In genomic region chr11:94880216-94880615, GRCh38 we compare ENCODE assay signal across 16 cellular contexts.
A peak's percentile ranks its signal among the peaks of the same experiment; 100 is the strongest.
DNase-seq lines count a peak whose midpoint lies in the region; TF ChIP-seq lines count a peak whose summit lies in the region.
"Had no signal": no experiment of that assay in that cellular context is flagged by ENCODE, and none has a peak within 500 bp of the region (broad histone marks: within the 10 kb centered on the region; RNA-seq: fewer than 3 reads in every experiment).

No MANE protein-coding gene starts in this region.

- TF ChIP-seq CTCF in HFFc6 (IDR thresholded peaks at IDR 0.05) (no peak), kidney epithelial cell (IDR thresholded peaks at IDR 0.05; ENCODE audit: insufficient read depth, low read length, poor library complexity, severe bottlenecking) (no peak), tibial nerve (IDR thresholded peaks at IDR 0.05) (no peak), GM20000 (IDR thresholded peaks at IDR 0.05; ENCODE audit: extremely low read depth, missing control alignments) (no peak)

- H3K4me1 ChIP-seq in tibial nerve, result peaks cover 0 to 18% (median 13%) of the 10 kb centered on the region in 4 donors
- H3K4me1 ChIP-seq: colonic mucosa had no signal

- peak; percentile 0 for DNase-seq in D341Med (ENCODE audit: low spot score)
- DNase-seq in HFFc6, result peak; percentile 41
- DNase-seq in SHP77 treated with DMSO at 0.1 percent for 48 hours (lab: John Stamatoyannopoulos, UW), result peak; percentile 33
- peak; percentile 53 for DNase-seq in kidney epithelial cell (ENCODE audit: low read depth)
- DNase-seq in tibial nerve (ENCODE audit: low spot score in 2 of 2), result no peak
- DNase-seq in GM20000 (ENCODE audit: low spot score), result no peak
- no peak for DNase-seq in GDM1 (lab: John Stamatoyannopoulos, UW)
- DNase-seq: activated CD4-positive, CD25-positive, alpha-beta regulatory T cell treated with anti-CD3 and anti-CD28 coated beads, Interleukin-2, amount 50 U/mL, for 72 hours; amygdala; colonic mucosa; esophagus squamous epithelium; nephron progenitor cell; right cardiac atrium; stimulated activated CD4-positive, alpha-beta T cell treated with anti-CD3 and anti-CD28 coated beads, Interleukin-4, amount 100 ng/mL, for 1 hour; uterus had no signal

- peaks cover 2% of the 10 kb centered on the region for H3K27me3 Mint-ChIP-seq in HFFc6 (ENCODE audit: insufficient read depth)

- no peak overlapping the region for H3K4me3 Mint-ChIP-seq in HFFc6
- H3K4me3 Mint-ChIP-seq: nephron progenitor cell had no signal

- no peaks in the 10 kb centered on the region for H3K9me3 Mint-ChIP-seq in HFFc6
- H3K9me3 Mint-ChIP-seq: nephron progenitor cell had no signal

- TF ChIP-seq POLR2A in tibial nerve (IDR thresholded peaks at IDR 0.05), result no peak

- H3K36me3 Mint-ChIP-seq in HFFc6 (ENCODE audit: low read depth), result peaks cover 63% of the 10 kb centered on the region

- H3K27ac Mint-ChIP-seq in HFFc6, result no peak overlapping the region
- H3K27ac Mint-ChIP-seq: nephron progenitor cell had no signal

- TF ChIP-seq EP300 in tibial nerve (IDR thresholded peaks at IDR 0.05), result no peak

- H3K4me1 Mint-ChIP-seq in HFFc6 (ENCODE audit: low read depth), result peaks cover 54% of the 10 kb centered on the region

- H3K4me3 ChIP-seq in kidney epithelial cell (ENCODE audit: low read depth, low read length), result no peak overlapping the region
- H3K4me3 ChIP-seq in tibial nerve, result no peak overlapping the region
- H3K4me3 ChIP-seq: colonic mucosa, esophagus squamous epithelium, uterus had no signal

- H3K27ac ChIP-seq in tibial nerve, result no peak overlapping the region
- H3K27ac ChIP-seq: C4-2B, colonic mucosa, esophagus squamous epithelium, uterus had no signal

- no peaks in the 10 kb centered on the region for H3K36me3 ChIP-seq in kidney epithelial cell (ENCODE audit: control insufficient read depth, insufficient read depth, low read length)
- peaks cover 0 to 50% (median 0%) of the 10 kb centered on the region in 3 donors for H3K36me3 ChIP-seq in tibial nerve
- H3K36me3 ChIP-seq: colonic mucosa, uterus had no signal

- no peaks in the 10 kb centered on the region for H3K27me3 ChIP-seq in kidney epithelial cell (ENCODE audit: control insufficient read depth, insufficient read depth, low read length)
- H3K27me3 ChIP-seq in tibial nerve, result no peaks in the 10 kb centered on the region
- H3K27me3 ChIP-seq: colonic mucosa, esophagus squamous epithelium, uterus had no signal

- 96 to 97% methylated on average over 4 of the region's 4 CpGs for WGBS in tibial nerve, 2 donors

- H3K9me3 ChIP-seq in tibial nerve, result no peaks in the 10 kb centered on the region
- H3K9me3 ChIP-seq: colonic mucosa, esophagus squamous epithelium, uterus had no signal

Comparison
In these comparisons a context has a peak if more than half of its experiments do, and no peak if none do; other contexts are left out.
1. DNase-seq: peak in D341Med (single experiment), HFFc6 (single experiment), SHP77 treated with DMSO at 0.1 percent for 48 hours (single experiment) and kidney epithelial cell (single experiment); none in tibial nerve (0 of 2), GM20000 (single experiment) and GDM1 (single experiment).